Comparison of ENCODE assay signal across 10 cellular contexts in the genomic region with DNA sequence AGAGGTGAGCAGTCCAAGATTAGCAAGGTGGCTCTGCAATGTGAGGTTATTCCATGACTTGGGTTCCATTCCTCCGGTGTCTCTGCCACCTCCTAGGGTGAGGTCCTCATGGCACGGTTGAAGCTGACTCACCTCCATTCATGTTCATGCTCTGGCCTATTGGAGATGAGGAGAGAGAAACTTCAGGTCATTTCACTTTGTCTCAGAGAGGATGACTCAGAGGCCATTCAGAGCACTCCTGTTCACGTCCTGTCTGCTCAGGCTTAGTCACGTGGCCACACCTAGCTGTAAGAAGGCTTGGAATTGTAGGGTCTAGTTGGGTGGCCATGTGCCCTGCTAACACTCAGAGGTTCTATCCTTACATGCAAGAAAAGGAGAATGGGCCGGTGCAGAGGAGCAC.
DNase-seq lines count a peak whose midpoint lies in the region; ATAC-seq, FAIRE-seq and TF ChIP-seq lines count a peak whose summit lies in the region.
"Had no signal": no experiment of that assay in that cellular context is flagged by ENCODE, and none has a peak within 500 bp of the region (broad histone marks: within the 10 kb centered on the region; RNA-seq: fewer than 3 reads in every experiment).

No MANE protein-coding gene starts in this region.

- no peaks in the 10 kb centered on the region for H3K36me3 ChIP-seq in breast epithelium
- no peaks in the 10 kb centered on the region for H3K36me3 ChIP-seq in Peyer's patch

- no TSS peak for BruUV-seq in MCF 10A (replicated peaks; lab: Mats Ljungman, UMichigan)

- peak overlapping the region; percentile 29 for H3K4me3 Mint-ChIP-seq in MCF 10A (ENCODE audit: unreplicated experiment)

- peaks cover 6 to 12% of the 10 kb centered on the region in 2 donors for H3K9me3 ChIP-seq in breast epithelium
- peaks cover 0 to 7% (median 3%) of the 10 kb centered on the region in 4 donors for H3K9me3 ChIP-seq in Peyer's patch

- no peaks in the 10 kb centered on the region for H3K4me1 ChIP-seq in breast epithelium
- no peaks in the 10 kb centered on the region for H3K4me1 ChIP-seq in Peyer's patch

- peak; percentile 48 for FAIRE-seq in urothelium cell line (lab: Jason Lieb, UNC)

- peaks cover 5% of the 10 kb centered on the region for H3K36me3 Mint-ChIP-seq in MCF 10A (ENCODE audit: insufficient read depth, unreplicated experiment)

- peaks cover 16% of the 10 kb centered on the region for H3K9me3 Mint-ChIP-seq in MCF 10A (ENCODE audit: unreplicated experiment)

- no peak for ATAC-seq in HG03196 (IDR thresholded peaks at IDR 0.05; ENCODE audit: unreplicated experiment)

- H3K27me3 ChIP-seq in breast epithelium (no peaks in the 10 kb centered on the region), Peyer's patch (no peaks in the 10 kb centered on the region)

- DNase-seq in MCF 10A (ENCODE audit: unreplicated experiment) = peak; percentile 97
- no peak for DNase-seq in breast epithelium (ENCODE audit: low spot score in 2 of 2)
- DNase-seq in Peyer's patch = peak in 2 of 3 donors; percentile 56 to 82
- peak; percentile 56 for DNase-seq in fibroblast of the aortic adventitia (ENCODE audit: low read depth)
- DNase-seq in urothelium cell line (ENCODE audit: low spot score) = peak; percentile 90
- DNase-seq in activated gamma-delta T cell treated with Interleukin-2 at 50 U/mL for 16 hours = no peak
- no peak for DNase-seq in retina
- DNase-seq: DMS 273 treated with DMSO at 0.1 percent for 48 hours, NCI-H524 had no signal

- POLR2A ChIA-PET in MCF 10A (lab: Yijun Ruan, JAX) = interaction anchor here (0.6 to 1.7 kb wide), 9 partner anchors 10 to 70 kb away, joined by 3 to 14 read pairs (median 4); partner anchors contain the start of gene MBOAT2

- H3K4me1 Mint-ChIP-seq in MCF 10A (ENCODE audit: insufficient read depth, unreplicated experiment) = peaks cover 22% of the 10 kb centered on the region

- H3K27ac ChIP-seq in breast epithelium = no peak overlapping the region
- peak overlapping the region in 2 of 4 donors; percentile 39 to 51 for H3K27ac ChIP-seq in Peyer's patch

- no peak for TF ChIP-seq POLR2A in breast epithelium (IDR thresholded peaks at IDR 0.05)
- TF ChIP-seq POLR2A in Peyer's patch (IDR thresholded peaks at IDR 0.05) = peak in 1 of 2 donors; percentile 30

- no peaks in the 10 kb centered on the region for H3K27me3 Mint-ChIP-seq in MCF 10A (ENCODE audit: insufficient read depth, unreplicated experiment)

- intact Hi-C loops in MCF 10A (cut with micrococcal nuclease) = no loop called here
- intact Hi-C loops in breast epithelium (cut with DNase I; ENCODE audit: low total_unique reads) = no loop called here

- no peak for TF ChIP-seq CTCF in MCF 10A (IDR thresholded peaks at IDR 0.05; ENCODE audit: unreplicated experiment)
- no peak for TF ChIP-seq CTCF in breast epithelium (IDR thresholded peaks at IDR 0.05)
- peak in 1 of 6 experiments; percentile 6 for TF ChIP-seq CTCF in Peyer's patch (IDR thresholded peaks at IDR 0.05)
- no peak for TF ChIP-seq CTCF in fibroblast of the aortic adventitia (IDR thresholded peaks at IDR 0.05; ENCODE audit: insufficient read depth, low read length)

- H3K4me3 ChIP-seq in breast epithelium (no peak overlapping the region), Peyer's patch (no peak overlapping the region), fibroblast of the aortic adventitia (ENCODE audit: low read depth, low read length) (no peak overlapping the region)

- H3K27ac Mint-ChIP-seq in MCF 10A (ENCODE audit: low read depth, unreplicated experiment) = peak overlapping the region; percentile 87

- CTCF ChIA-PET in MCF 10A (lab: Yijun Ruan, JAX) = interaction anchor here (0.6 kb wide), 2 partner anchors 18 to 193 kb away, joined by 3 to 4 read pairs; no protein-coding TSS in a partner anchor

Comparison
In these comparisons a context has a peak if more than half of its experiments do, and no peak if none do; other contexts are left out.
1. DNase-seq: peak in MCF 10A (single experiment), Peyer's patch (2 of 3), fibroblast of the aortic adventitia (single experiment) and urothelium cell line (single experiment); none in breast epithelium (0 of 2), activated gamma-delta T cell treated with Interleukin-2 at 50 U/mL for 16 hours (single experiment) and retina (single experiment).